In the genomic region with DNA sequence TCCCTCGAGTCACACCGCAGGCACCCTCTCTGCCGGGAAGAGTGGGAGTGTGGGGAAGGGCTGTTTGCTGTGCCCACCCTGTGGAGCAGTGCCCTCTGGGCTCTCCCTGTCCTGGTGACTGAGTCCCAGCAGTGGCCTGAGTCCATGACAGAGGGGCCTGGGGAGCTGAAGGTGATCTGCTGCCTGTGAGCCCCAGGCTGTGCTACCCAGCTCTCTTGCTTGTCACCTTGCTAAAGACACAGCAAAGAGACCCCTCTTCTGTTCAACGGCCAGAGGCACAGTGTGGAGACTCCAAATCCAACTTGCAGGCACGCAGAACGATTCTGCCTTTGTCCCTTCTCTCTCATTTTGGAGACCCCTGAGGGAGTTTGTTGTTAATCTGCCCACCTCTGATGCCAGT, we compare ENCODE assay signal across 16 cellular contexts.
A peak's percentile ranks its signal among the peaks of the same experiment; 100 is the strongest.
DNase-seq lines count a peak whose midpoint lies in the region; ATAC-seq and TF ChIP-seq lines count a peak whose summit lies in the region.
"Had no signal": no experiment of that assay in that cellular context is flagged by ENCODE, and none has a peak within 500 bp of the region (broad histone marks: within the 10 kb centered on the region; RNA-seq: fewer than 3 reads in every experiment).

No MANE protein-coding gene starts in this region.

- no peak overlapping the region for H3K27ac Mint-ChIP-seq in activated CD8-positive, alpha-beta memory T cell treated with anti-CD3 and anti-CD28 coated beads, Interleukin-2, amount 10 ng/mL, durations not matched to agents 7 days and 5 days
- H3K27ac Mint-ChIP-seq in nephron, result peak overlapping the region; percentile 65 to 88 (median 78)
- H3K27ac Mint-ChIP-seq: H9 had no signal

- no peak for ATAC-seq in activated CD8-positive, alpha-beta memory T cell treated with anti-CD3 and anti-CD28 coated beads, Interleukin-2, amount 10 ng/mL, durations not matched to agents 7 days and 5 days
- ATAC-seq in GM21515 (IDR thresholded peaks at IDR 0.05; ENCODE audit: unreplicated experiment), result no peak
- ATAC-seq: GM12878 had no signal

- H3K4me3 Mint-ChIP-seq in activated CD8-positive, alpha-beta memory T cell treated with anti-CD3 and anti-CD28 coated beads, Interleukin-2, amount 10 ng/mL, durations not matched to agents 7 days and 5 days, result no peak overlapping the region
- H3K4me3 Mint-ChIP-seq in nephron, result no peak overlapping the region
- H3K4me3 Mint-ChIP-seq: H9 had no signal

- peak; percentile 37 for DNase-seq in activated CD8-positive, alpha-beta memory T cell treated with anti-CD3 and anti-CD28 coated beads for 24 hours
- no peak for DNase-seq in activated CD8-positive, alpha-beta memory T cell treated with anti-CD3 and anti-CD28 coated beads, Interleukin-2, amount 10 ng/mL, durations not matched to agents 7 days and 5 days
- peak; percentile 61 for DNase-seq in coronary artery (ENCODE audit: low spot score)
- DNase-seq in ureter (ENCODE audit: low spot score), result peak; percentile 36
- no peak for DNase-seq in GM13976 (ENCODE audit: low spot score)
- DNase-seq in NCI-H1436 (lab: John Stamatoyannopoulos, UW), result no peak
- DNase-seq: DMS 273 treated with DMSO at 0.1 percent for 48 hours, GDM1, H9, KBM-7, NCI-H1436 treated with DMSO at 0.1 percent for 48 hours, NCI-H2029 treated with DMSO at 0.1 percent for 48 hours had no signal

- no peaks in the 10 kb centered on the region for H3K4me1 Mint-ChIP-seq in activated CD8-positive, alpha-beta memory T cell treated with anti-CD3 and anti-CD28 coated beads, Interleukin-2, amount 10 ng/mL, durations not matched to agents 7 days and 5 days
- peaks cover 47% of the 10 kb centered on the region for H3K4me1 Mint-ChIP-seq in nephron

- in situ Hi-C loops in GM13976 (cut with MboI; ENCODE audit: low sequenced_read_pairs, unreplicated experiment), result no loop called here

- H3K27me3 Mint-ChIP-seq in activated CD8-positive, alpha-beta memory T cell treated with anti-CD3 and anti-CD28 coated beads, Interleukin-2, amount 10 ng/mL, durations not matched to agents 7 days and 5 days, result peaks cover 36% of the 10 kb centered on the region
- peaks cover 17% of the 10 kb centered on the region for H3K27me3 Mint-ChIP-seq in nephron (ENCODE audit: low read depth)

- TF ChIP-seq CTCF in coronary artery (IDR thresholded peaks at IDR 0.05), result no peak
- TF ChIP-seq CTCF in nephron (IDR thresholded peaks at IDR 0.05; ENCODE audit: unreplicated experiment in 3 of 3), result no peak
- TF ChIP-seq CTCF in GM13976 (IDR thresholded peaks at IDR 0.05; ENCODE audit: borderline replicate concordance, control extremely low read depth, extremely low read depth, insufficient read depth, missing control alignments), result no peak

- no peak overlapping the region for H3K27ac ChIP-seq in coronary artery
- H3K27ac ChIP-seq: HL-60 had no signal

- H3K36me3 Mint-ChIP-seq in activated CD8-positive, alpha-beta memory T cell treated with anti-CD3 and anti-CD28 coated beads, Interleukin-2, amount 10 ng/mL, durations not matched to agents 7 days and 5 days, result no peaks in the 10 kb centered on the region
- H3K36me3 Mint-ChIP-seq in nephron (ENCODE audit: low read depth), result no peaks in the 10 kb centered on the region

- CTCF ChIA-PET in activated CD8-positive, alpha-beta memory T cell treated with anti-CD3 and anti-CD28 coated beads, Interleukin-2, amount 10 ng/mL, durations not matched to agents 7 days and 5 days (lab: Charles Lee), result no interaction called here

- no peaks in the 10 kb centered on the region for H3K9me3 Mint-ChIP-seq in activated CD8-positive, alpha-beta memory T cell treated with anti-CD3 and anti-CD28 coated beads, Interleukin-2, amount 10 ng/mL, durations not matched to agents 7 days and 5 days (ENCODE audit: low read depth)
- peaks cover 4% of the 10 kb centered on the region for H3K9me3 Mint-ChIP-seq in nephron
- H3K9me3 Mint-ChIP-seq: H9 had no signal

- no peak overlapping the region for H3K4me3 ChIP-seq in coronary artery
- H3K4me3 ChIP-seq: GM12878 had no signal

Comparison
In these comparisons a context has a peak if more than half of its experiments do, and no peak if none do; other contexts are left out.
1. DNase-seq: peak in activated CD8-positive, alpha-beta memory T cell treated with anti-CD3 and anti-CD28 coated beads for 24 hours (single experiment), coronary artery (single experiment) and ureter (single experiment); none in activated CD8-positive, alpha-beta memory T cell treated with anti-CD3 and anti-CD28 coated beads, Interleukin-2, amount 10 ng/mL, durations not matched to agents 7 days and 5 days (single experiment), GM13976 (single experiment) and NCI-H1436 (single experiment).